In genomic region chr13:98390086-98390697, GRCh38 we compare ENCODE assay signal across 21 cellular contexts.
DNase-seq lines count a peak whose midpoint lies in the region; ATAC-seq, FAIRE-seq and TF ChIP-seq lines count a peak whose summit lies in the region.
"Had no signal": no experiment of that assay in that cellular context is flagged by ENCODE, and none has a peak within 500 bp of the region (broad histone marks: within the 10 kb centered on the region; RNA-seq: fewer than 3 reads in every experiment).

No MANE protein-coding gene starts in this region.

- intact Hi-C loops in IMR-90 (cut with micrococcal nuclease) = loop anchor here (10.0 kb wide), 2 partner anchors 375 to 535 kb away; no protein-coding TSS in a partner anchor
- intact Hi-C loops in K562 (cut with micrococcal nuclease) = no loop called here
- intact Hi-C loops in heart right ventricle (cut with DNase I) = loop anchor here in 4 of 10 donors (10.0 kb wide), 2 partner anchors 245 to 355 kb away; partner anchors contain the start of gene FARP1 (in 4 of the 4)

- WGBS in IMR-90 (ENCODE audit: extremely low coverage in 2 of 2, insufficient read length in 1 of 2), 2 experiments = 100% methylated on average over 1 of the region's 11 CpGs; no CpG with 5 or more reads in 1 of the 2 experiments
- WGBS in K562 (ENCODE audit: insufficient coverage, low coverage, missing lambda C conversion rate) = 0% methylated on average over 11 of the region's 11 CpGs
- 79% methylated on average over 11 of the region's 11 CpGs for WGBS in heart right ventricle, 2 donors
- WGBS in neuronal stem cell (ENCODE audit: extremely low coverage in 2 of 2, insufficient read length in 2 of 2, insufficient replicate concordance in 1 of 2), 2 donors = no CpG with 5 or more reads among the region's 11 CpGs

- H3K36me3 ChIP-seq in IMR-90 (ENCODE audit: control insufficient read depth, insufficient read depth, low read length) (peaks cover 66% of the 10 kb centered on the region), K562 (ENCODE audit: control insufficient read depth, insufficient read depth, low read length) (no peaks in the 10 kb centered on the region), heart right ventricle (peaks cover 0 to 85% (median 21%) of the 10 kb centered on the region in 9 donors), neuronal stem cell (replicated peaks in 1 of 2; ENCODE audit: control insufficient read depth in 2 of 2, insufficient read depth in 2 of 2, low read length in 2 of 2) (peaks cover 30 to 97% of the 10 kb centered on the region in 2 donors)

- TF ChIP-seq POLR2A in IMR-90 (IDR thresholded peaks at IDR 0.05; ENCODE audit: low read depth, low read length) (no peak), K562 (conservative IDR thresholded peaks at IDR 0.05) (no peak)

- H4K91ac ChIP-seq in IMR-90 (ENCODE audit: insufficient read depth, low read depth, low read length) (no peak overlapping the region), neuronal stem cell (ENCODE audit: low read depth, low read length, poor library complexity) (no peak overlapping the region)

- H2BK12ac ChIP-seq in neuronal stem cell (ENCODE audit: low read length) = no peak overlapping the region

- TF ChIP-seq RAD21 in IMR-90 (IDR thresholded peaks at IDR 0.05; ENCODE audit: low read length) (no peak), K562 (CRISPR knock-in tag; conservative IDR thresholded peaks at IDR 0.05 in 1 of 2, IDR thresholded peaks at IDR 0.05 in 1 of 2) (no peak)

- TF ChIP-seq CTCF in IMR-90 (conservative IDR thresholded peaks at IDR 0.05; ENCODE audit: low read depth, low read length) = no peak
- 0 out of 6 replicates have a peak, but pooled peaks of 1 of the 3 experiments have one; percentile 6 for TF ChIP-seq CTCF in K562 (IDR thresholded peaks at IDR 0.05 in 2 of 3, conservative IDR thresholded peaks at IDR 0.05 in 1 of 3; ENCODE audit: insufficient read depth in 2 of 3, low read depth in 1 of 3, low read length in 3 of 3)
- TF ChIP-seq CTCF in heart right ventricle (IDR thresholded peaks at IDR 0.05) = no peak

- H2BK120ac ChIP-seq in IMR-90 (ENCODE audit: low read depth, low read length) (no peak overlapping the region), neuronal stem cell (ENCODE audit: low read depth, low read length) (no peak overlapping the region)

- H2BK5ac ChIP-seq in IMR-90 (ENCODE audit: low read depth, low read length, poor library complexity, severe bottlenecking) (no peak overlapping the region), neuronal stem cell (ENCODE audit: low read length) (no peak overlapping the region)

- CTCF ChIA-PET in IMR-90 (lab: Yijun Ruan, JAX) (no interaction called here), K562 (lab: Yijun Ruan, JAX; ENCODE audit: low intra/inter-chr PET ratio) (no interaction called here)

- H2AK9ac ChIP-seq in IMR-90 (replicated peaks; ENCODE audit: low read depth, low read length, poor library complexity) = no peak overlapping the region

- no TSS peak for BruUV-seq in IMR-90 (replicated peaks; lab: Mats Ljungman, UMichigan)
- no TSS peak for BruUV-seq in K562 (replicated peaks; lab: Mats Ljungman, UMichigan)

- H4K20me1 ChIP-seq in IMR-90 (ENCODE audit: insufficient read depth, low read length) (no peaks in the 10 kb centered on the region), K562 (replicated peaks; ENCODE audit: control insufficient read depth, insufficient read depth, low read length) (no peaks in the 10 kb centered on the region)

- H3K27me3 ChIP-seq in IMR-90 (ENCODE audit: control insufficient read depth, insufficient read depth, low read length) (no peaks in the 10 kb centered on the region), K562 (ENCODE audit: control insufficient read depth in 2 of 2, insufficient read depth in 2 of 2, low read length in 2 of 2) (peaks cover 22 to 43% of the 10 kb centered on the region in 2 experiments), heart right ventricle (no peaks in the 10 kb centered on the region), neuronal stem cell (ENCODE audit: control insufficient read depth in 3 of 3, insufficient read depth in 3 of 3, low read depth in 1 of 3, low read length in 3 of 3) (no peaks in the 10 kb centered on the region)
- H3K27me3 ChIP-seq: esophagus squamous epithelium had no signal

- no peak overlapping the region for H3K14ac ChIP-seq in IMR-90 (replicated peaks; ENCODE audit: low read depth, low read length)
- H3K14ac ChIP-seq in neuronal stem cell (ENCODE audit: low read length) = no peak overlapping the region

- no peak overlapping the region for H4K5ac ChIP-seq in IMR-90 (ENCODE audit: low read depth, low read length)

- DNase-seq in IMR-90 (peak; percentile 20), K562 (ENCODE audit: extremely low read depth in 1 of 4, low spot score in 3 of 4) (no peak), heart right ventricle (peak in 1 of 2 donors; percentile 20), neuronal stem cell (ENCODE audit: low spot score) (no peak), KBM-7 (no peak)
- DNase-seq: activated CD4-positive, alpha-beta memory T cell treated with anti-CD3 and anti-CD28 coated beads, Interleukin-2, amount 10 ng/mL, durations not matched to agents 7 days and 5 days; activated naive CD4-positive, alpha-beta T cell treated with anti-CD3 and anti-CD28 coated beads, Interleukin-2, amount 50 U/mL, for 16 hours; activated T-cell treated with anti-CD3 and anti-CD28 coated beads, Interleukin-2, amount 50 U/mL, for 24 hours; esophagus squamous epithelium; GF-D8; hypothalamus; MV-4-11; NCI-H2107; NK-92 treated with Interleukin-12 subunit alpha and Interleukin-12 subunit beta, amount 100 ng/mL, for 24 hours; T-helper 1 cell; WERI-Rb-1 had no signal

- H3K4me3 ChIP-seq in IMR-90 (ENCODE audit: insufficient read depth, low read depth, low read length) (no peak overlapping the region), K562 (no peak overlapping the region), heart right ventricle (no peak overlapping the region), neuronal stem cell (ENCODE audit: low read length in 2 of 2) (no peak overlapping the region)
- H3K4me3 ChIP-seq: esophagus squamous epithelium had no signal

- H2AK5ac ChIP-seq in IMR-90 (ENCODE audit: low read depth, low read length) (no peak overlapping the region), neuronal stem cell (ENCODE audit: low read depth, low read length) (no peak overlapping the region)

- no peak for ATAC-seq in IMR-90 (ENCODE audit: low read depth)
- ATAC-seq in K562 = 0 out of 3 replicates have a peak, but pooled peaks have one; percentile 28
- peak; percentile 42 to 83 (median 60) for ATAC-seq in heart right ventricle
- ATAC-seq in HG03097 (IDR thresholded peaks at IDR 0.05; ENCODE audit: low FRiP score, unreplicated experiment) = no peak
- no peak for ATAC-seq in HG03565 (IDR thresholded peaks at IDR 0.05; ENCODE audit: unreplicated experiment)

- no peak for TF ChIP-seq EP300 in K562 (IDR thresholded peaks at IDR 0.05; ENCODE audit: low read length)

- FAIRE-seq in K562 (lab: Jason Lieb, UNC) = no peak
- FAIRE-seq: bronchial epithelial cell, D721Med, GM12892 had no signal

- POLR2A ChIA-PET in IMR-90 (lab: Charles Lee; ENCODE audit: unreplicated experiment) (no interaction called here), K562 (lab: Yijun Ruan, JAX) (no interaction called here)

- H4K8ac ChIP-seq in IMR-90 (ENCODE audit: low read depth in 2 of 2, low read length in 2 of 2) (no peak overlapping the region), neuronal stem cell (ENCODE audit: low read depth, low read length) (no peak overlapping the region)

- H3K4me2 ChIP-seq in IMR-90 (ENCODE audit: low read depth, low read length) (no peak overlapping the region), K562 (ENCODE audit: insufficient read depth, low read length) (no peak overlapping the region), neuronal stem cell (ENCODE audit: insufficient read depth, low read length, poor library complexity, severe bottlenecking) (no peak overlapping the region)

- dilution Hi-C loops in IMR-90 (cut with HindIII; ENCODE audit: low sequenced_read_pairs, unreplicated experiment) = no loop called here

- peaks cover 5 to 34% of the 10 kb centered on the region in 2 experiments; a peak in 3 of 4 replicates for H3K79me1 ChIP-seq in IMR-90 (ENCODE audit: low read depth in 1 of 2, low read length in 2 of 2)
- H3K79me1 ChIP-seq in neuronal stem cell (ENCODE audit: low read depth, low read length) = no peaks in the 10 kb centered on the region

- no peak overlapping the region for H2BK20ac ChIP-seq in IMR-90 (ENCODE audit: low read depth, low read length)

- H3K18ac ChIP-seq in IMR-90 (ENCODE audit: low read depth, low read length) = no peak overlapping the region
- peak overlapping the region; percentile 16 for H3K18ac ChIP-seq in neuronal stem cell (ENCODE audit: low read length)

- in situ Hi-C loops in IMR-90 (cut with MboI; ENCODE audit: low sequenced_read_pairs) (loop anchor here (10.0 kb wide), 2 partner anchors 245 to 385 kb away; partner anchors contain the start of gene FARP1), K562 (cut with MboI) (no loop called here), KBM-7 (cut with MboI; ENCODE audit: low pct_unique_long_range_greater_than_20kb, low sequenced_read_pairs) (no loop called here)

- H2AFZ ChIP-seq in IMR-90 (replicated peaks; ENCODE audit: low read length, poor library complexity) = no peak overlapping the region
- no peak overlapping the region for H2AFZ ChIP-seq in K562 (ENCODE audit: low read depth, low read length)
- no peak overlapping the region for H2AFZ ChIP-seq in neuronal stem cell (ENCODE audit: low read length)

- no peak overlapping the region for H3K56ac ChIP-seq in IMR-90 (ENCODE audit: extremely low read depth, insufficient read depth, low read length)

- H2BK15ac ChIP-seq in IMR-90 (ENCODE audit: low read depth, low read length) = no peak overlapping the region
- no peak overlapping the region for H2BK15ac ChIP-seq in neuronal stem cell (ENCODE audit: low read length)

- no peak overlapping the region for H3K27ac ChIP-seq in IMR-90 (ENCODE audit: insufficient read depth, low read length)
- H3K27ac ChIP-seq in K562 (ENCODE audit: extremely low read depth, low read depth, low read length) = no peak overlapping the region
- peak overlapping the region in 7 of 10 donors; percentile 11 to 53 (median 40) for H3K27ac ChIP-seq in heart right ventricle
- H3K27ac ChIP-seq in neuronal stem cell (replicated peaks; ENCODE audit: low read length) = no peak overlapping the region
- H3K27ac ChIP-seq: esophagus squamous epithelium, WERI-Rb-1 had no signal

- H3K9me1 ChIP-seq in IMR-90 (ENCODE audit: insufficient read depth, low read length) (peaks cover 12% of the 10 kb centered on the region), K562 (ENCODE audit: control insufficient read depth, insufficient read depth, low read length) (no peaks in the 10 kb centered on the region)

- no peak overlapping the region for H3K23ac ChIP-seq in IMR-90 (ENCODE audit: low read depth, low read length)
- no peak overlapping the region for H3K23ac ChIP-seq in neuronal stem cell (ENCODE audit: low read depth, low read length, poor library complexity)

- H3K9me3 ChIP-seq in IMR-90 (ENCODE audit: control insufficient read depth, insufficient read depth, low read length) = no peaks in the 10 kb centered on the region
- H3K9me3 ChIP-seq in K562 (replicated peaks; ENCODE audit: control insufficient read depth, insufficient read depth, low read depth, low read length) = no peaks in the 10 kb centered on the region
- no peaks in the 10 kb centered on the region for H3K9me3 ChIP-seq in heart right ventricle
- H3K9me3 ChIP-seq in neuronal stem cell (replicated peaks in 1 of 2; ENCODE audit: control insufficient read depth in 2 of 2, insufficient read depth in 1 of 2, low read depth in 1 of 2, low read length in 2 of 2) = no peaks in the 10 kb centered on the region
- H3K9me3 ChIP-seq: esophagus squamous epithelium had no signal

- no peaks in the 10 kb centered on the region for H3K4me1 ChIP-seq in IMR-90 (ENCODE audit: control insufficient read depth, insufficient read depth, low read length)
- H3K4me1 ChIP-seq in K562 (replicated peaks in 1 of 2; ENCODE audit: control insufficient read depth in 2 of 2, insufficient read depth in 2 of 2, low read length in 2 of 2) = no peaks in the 10 kb centered on the region; a peak in 1 of 5 replicates
- peaks cover 0 to 35% (median 11%) of the 10 kb centered on the region in 9 donors for H3K4me1 ChIP-seq in heart right ventricle
- no peaks in the 10 kb centered on the region for H3K4me1 ChIP-seq in neuronal stem cell (ENCODE audit: control insufficient read depth in 2 of 2, insufficient read depth in 1 of 2, low read depth in 1 of 2, low read length in 2 of 2)

- H3K4ac ChIP-seq in IMR-90 (ENCODE audit: low read depth, low read length) (no peak overlapping the region), neuronal stem cell (ENCODE audit: low read length) (no peak overlapping the region)

- no peak overlapping the region for H3K9ac ChIP-seq in IMR-90 (ENCODE audit: low read depth, low read length)
- H3K9ac ChIP-seq in K562 (ENCODE audit: insufficient read depth in 1 of 2, low read depth in 2 of 2, low read length in 2 of 2) = no peak overlapping the region
- H3K9ac ChIP-seq in neuronal stem cell (ENCODE audit: low read depth, low read length, poor library complexity) = no peak overlapping the region

- H3K79me2 ChIP-seq in K562 (ENCODE audit: control insufficient read depth, insufficient read depth, low read length) = no peaks in the 10 kb centered on the region

Comparison
In these comparisons a context has a peak if more than half of its experiments do, and no peak if none do; other contexts are left out.
1. ATAC-seq: peak in K562 (single experiment) and heart right ventricle (8 of 8); none in IMR-90 (single experiment), HG03097 (single experiment) and HG03565 (single experiment).
2. H3K27ac ChIP-seq: peak in heart right ventricle (7 of 10); none in IMR-90 (single experiment), K562 (single experiment) and neuronal stem cell (single experiment).